Comparison of ENCODE assay signal across 8 cellular contexts in genomic region chr9:125126019-125126746, GRCh38. TPM values are rescaled to one million over a fixed set of nuclear protein-coding genes. Genes with fewer than 3 reads are reported as not detected.
A peak's percentile ranks its signal among the peaks of the same experiment; 100 is the strongest.
DNase-seq lines count a peak whose midpoint lies in the region; ATAC-seq and TF ChIP-seq lines count a peak whose summit lies in the region.

No MANE protein-coding gene starts in this region.

- no peaks in the 10 kb centered on the region for H3K9me2 ChIP-seq in Loucy (replicated peaks; ENCODE audit: low read depth, low read length)

- H3K9me3 Mint-ChIP-seq in CD8-positive, alpha-beta memory T cell: peaks cover 0 to 2% (median 0%) of the 10 kb centered on the region in 5 donors

- H3K4me1 ChIP-seq in CD8-positive, alpha-beta memory T cell (ENCODE audit: insufficient read depth, low read length): peaks cover 30% of the 10 kb centered on the region
- peaks cover 38% of the 10 kb centered on the region for H3K4me1 ChIP-seq in Loucy (ENCODE audit: insufficient read depth, low read length, poor library complexity, severe bottlenecking)

- CTCF ChIA-PET in CD8-positive, alpha-beta memory T cell (lab: Charles Lee): interaction anchor here (0.5 to 3.8 kb wide), 4 partner anchors 12 to 352 kb away, joined by 3 to 21 read pairs (median 3); partner anchors contain the start of gene SCAI

- H3F3A ChIP-seq in Loucy (ENCODE audit: low read depth): peaks cover 7% of the 10 kb centered on the region; the same call in 1 of the 2 replicates

- H4K20me1 ChIP-seq in Loucy (ENCODE audit: insufficient read depth, low read length, poor library complexity, severe bottlenecking): peaks cover 4% of the 10 kb centered on the region

- peak overlapping the region; percentile 73 for H3K4me2 ChIP-seq in Loucy (ENCODE audit: low read depth, low read length, poor library complexity, severe bottlenecking)

- H3K36me3 Mint-ChIP-seq in CD8-positive, alpha-beta memory T cell: peaks cover 0 to 3% (median 2%) of the 10 kb centered on the region in 3 donors

- H2AFZ ChIP-seq in Loucy (ENCODE audit: low read length): no peak overlapping the region

- H3K27me3 Mint-ChIP-seq in CD8-positive, alpha-beta memory T cell: peaks cover 0 to 2% of the 10 kb centered on the region in 2 donors

- peak overlapping the region; percentile 58 for H3K9ac ChIP-seq in Loucy (ENCODE audit: low read depth, low read length, poor library complexity, severe bottlenecking)

- no peaks in the 10 kb centered on the region for H3K9me3 ChIP-seq in CD8-positive, alpha-beta memory T cell (ENCODE audit: low read length)
- H3K9me3 ChIP-seq in Loucy (ENCODE audit: insufficient read depth, low read depth, low read length): no peaks in the 10 kb centered on the region

- POLR2A ChIA-PET in CD8-positive, alpha-beta memory T cell (lab: Charles Lee): interaction anchor here (0.5 to 1.7 kb wide), 6 partner anchors 17 to 271 kb away, joined by 3 to 9 read pairs (median 5); partner anchors contain the start of genes HSPA5 and SCAI

- no peaks in the 10 kb centered on the region for H3K36me3 ChIP-seq in CD8-positive, alpha-beta memory T cell (ENCODE audit: insufficient read depth, low read length)
- no peaks in the 10 kb centered on the region for H3K36me3 ChIP-seq in Loucy (ENCODE audit: insufficient read depth, low read length)

- peaks cover 83% of the 10 kb centered on the region for H3K79me2 ChIP-seq in Loucy (ENCODE audit: insufficient read depth, low read length)

- H3K27me3 ChIP-seq in CD8-positive, alpha-beta memory T cell (ENCODE audit: insufficient read depth, low read length, poor library complexity, severe bottlenecking): no peaks in the 10 kb centered on the region
- no peaks in the 10 kb centered on the region for H3K27me3 ChIP-seq in Loucy (ENCODE audit: insufficient read depth, low read length, poor library complexity, severe bottlenecking)

- H3K27ac ChIP-seq in CD8-positive, alpha-beta memory T cell (ENCODE audit: low read depth, low read length): no peak overlapping the region

- TF ChIP-seq CTCF in Loucy (conservative IDR thresholded peaks at IDR 0.05; ENCODE audit: low read length): no peak

- H3K27ac Mint-ChIP-seq in CD8-positive, alpha-beta memory T cell: peak overlapping the region; percentile 87 to 100 (median 94)

- peak overlapping the region; percentile 59 to 84 (median 74) for H3K4me3 Mint-ChIP-seq in CD8-positive, alpha-beta memory T cell

- peaks cover 21 to 38% (median 35%) of the 10 kb centered on the region in 3 donors for H3K4me1 Mint-ChIP-seq in CD8-positive, alpha-beta memory T cell

- ATAC-seq in GM21723 (IDR thresholded peaks at IDR 0.05; ENCODE audit: unreplicated experiment): peak; percentile 93

- peak; percentile 64 to 90 (median 81) for DNase-seq in CD8-positive, alpha-beta memory T cell
- peak; percentile 83 for DNase-seq in activated CD4-positive, alpha-beta T cell treated with anti-CD3 and anti-CD28 coated beads for 48 hours
- DNase-seq in cerebellar nuclear complex (lab: John Stamatoyannopoulos, UW) (peak; percentile 5 to 9), medulla oblongata (ENCODE audit: extremely low spot score) (peak; percentile 88), NCI-H1930 (lab: John Stamatoyannopoulos, UW) (no peak)
- DNase-seq in stimulated activated CD8-positive, alpha-beta memory T cell treated with anti-CD3 and anti-CD28 coated beads, Interleukin-15, amount 100 ng/mL, for 4 hours (ENCODE audit: low read depth in 2 of 2): peak; percentile 50 to 53

- peak overlapping the region; percentile 29 for H3K4me3 ChIP-seq in CD8-positive, alpha-beta memory T cell (ENCODE audit: low read length)
- peak overlapping the region; percentile 52 for H3K4me3 ChIP-seq in Loucy (ENCODE audit: low read length, poor library complexity, severe bottlenecking)

RNA-seq across cellular contexts. Expression of gene SCAI, which starts 17.1 kb away (rescaled TPM):
- 1 to 10 TPM; 8.3 to 8.5 TPM for total RNA-seq in CD8-positive, alpha-beta memory T cell
- polyA plus RNA-seq in CD8-positive, alpha-beta memory T cell: 0.72 TPM

Comparison
In these comparisons a context has a peak if more than half of its experiments do, and no peak if none do; other contexts are left out.
1. DNase-seq: peak in CD8-positive, alpha-beta memory T cell (5 of 5), activated CD4-positive, alpha-beta T cell treated with anti-CD3 and anti-CD28 coated beads for 48 hours (single experiment), cerebellar nuclear complex (2 of 2), medulla oblongata (single experiment) and stimulated activated CD8-positive, alpha-beta memory T cell treated with anti-CD3 and anti-CD28 coated beads, Interleukin-15, amount 100 ng/mL, for 4 hours (2 of 2); none in NCI-H1930 (0 of 2).